Comparison of ENCODE assay signal across 1 cellular context in genomic region chr1:244665771-244666217, GRCh38.
A peak's percentile ranks its signal among the peaks of the same experiment; 100 is the strongest.
TF ChIP-seq lines count a peak whose summit lies in the region.

No MANE protein-coding gene starts in this region.

TF ChIP-seq in HEK293, 187 proteins besides CTCF, POLR2A, EP300 and RAD21 (continued from another document and continues in another):
- no peak for TF ChIP-seq ZNF645 (tag by site-specific recombination; IDR thresholded peaks at IDR 0.05)
- no peak for TF ChIP-seq SCRT2 (tag by site-specific recombination; IDR thresholded peaks at IDR 0.05)
- TF ChIP-seq ZNF704 (tag by site-specific recombination; IDR thresholded peaks at IDR 0.05) = no peak
- TF ChIP-seq ZNF239 (tag by site-specific recombination; IDR thresholded peaks at IDR 0.05) = no peak
- peak; percentile 87 for TF ChIP-seq ZNF362 (tag by site-specific recombination; IDR thresholded peaks at IDR 0.05)
- TF ChIP-seq KLF10 (tag by site-specific recombination; IDR thresholded peaks at IDR 0.05) = peak; percentile 73; the same call in 1 of the 2 replicates
- TF ChIP-seq GLIS1 (tag by site-specific recombination; IDR thresholded peaks at IDR 0.05) = peak; percentile 73
- no peak for TF ChIP-seq ZFHX2 (tag by site-specific recombination; conservative IDR thresholded peaks at IDR 0.05)
- TF ChIP-seq ZNF433 (tag by site-specific recombination; IDR thresholded peaks at IDR 0.05; ENCODE audit: low read depth) = no peak
- no peak for TF ChIP-seq ZNF175 (tag by site-specific recombination; IDR thresholded peaks at IDR 0.05)
- peak; percentile 77; the same call in 1 of the 2 replicates for TF ChIP-seq ZNF558 (tag by site-specific recombination; IDR thresholded peaks at IDR 0.05)
- no peak for TF ChIP-seq ZNF354C (tag by site-specific recombination; IDR thresholded peaks at IDR 0.05; ENCODE audit: borderline replicate concordance, low read depth)
- no peak for TF ChIP-seq ZNF747 (tag by site-specific recombination; IDR thresholded peaks at IDR 0.05)
- no peak for TF ChIP-seq ZNF221 (tag by site-specific recombination; IDR thresholded peaks at IDR 0.05; ENCODE audit: borderline replicate concordance)
- TF ChIP-seq ZNF600 (tag by site-specific recombination; IDR thresholded peaks at IDR 0.05) = peak; percentile 97
- no peak for TF ChIP-seq SP2 (tag by site-specific recombination; IDR thresholded peaks at IDR 0.05)
- TF ChIP-seq ZNF10 (tag by site-specific recombination; IDR thresholded peaks at IDR 0.05) = peak; percentile 73; the same call in 1 of the 2 replicates
- TF ChIP-seq KLF17 (tag by site-specific recombination; IDR thresholded peaks at IDR 0.05) = peak; percentile 93
- peak; percentile 59; the same call in 1 of the 2 replicates for TF ChIP-seq ZBTB1 (tag by site-specific recombination; IDR thresholded peaks at IDR 0.05)
- no peak for TF ChIP-seq ZNF624 (tag by site-specific recombination; IDR thresholded peaks at IDR 0.05)
- no peak for TF ChIP-seq SCRT1 (tag by site-specific recombination; IDR thresholded peaks at IDR 0.05; ENCODE audit: borderline replicate concordance)
- no peak for TF ChIP-seq ZNF416 (tag by site-specific recombination; IDR thresholded peaks at IDR 0.05)
- no peak for TF ChIP-seq ZIC2 (tag by site-specific recombination; IDR thresholded peaks at IDR 0.05)
- TF ChIP-seq ZNF658 (tag by site-specific recombination; IDR thresholded peaks at IDR 0.05) = no peak
- 0 out of 2 replicates have a peak, but pooled peaks have one; percentile 26 for TF ChIP-seq ZNF335 (tag by site-specific recombination; conservative IDR thresholded peaks at IDR 0.05)
- TF ChIP-seq TRIM28 (IDR thresholded peaks at IDR 0.05; ENCODE audit: borderline replicate concordance, low read length) = peak; percentile 88; the same call in 1 of the 2 replicates
- no peak for TF ChIP-seq ZNF23 (tag by site-specific recombination; IDR thresholded peaks at IDR 0.05; ENCODE audit: borderline replicate concordance)
- TF ChIP-seq ZNF266 (tag by site-specific recombination; IDR thresholded peaks at IDR 0.05; ENCODE audit: low read depth) = no peak
- TF ChIP-seq ZBTB11 (tag by site-specific recombination; conservative IDR thresholded peaks at IDR 0.05; ENCODE audit: low read depth) = no peak
- no peak for TF ChIP-seq PRDM2 (tag by site-specific recombination; IDR thresholded peaks at IDR 0.05; ENCODE audit: borderline replicate concordance)
- TF ChIP-seq ZNF391 (tag by site-specific recombination; IDR thresholded peaks at IDR 0.05; ENCODE audit: borderline replicate concordance, low read depth) = peak; percentile 89; the same call in 1 of the 2 replicates
- TF ChIP-seq ZNF692 (tag by site-specific recombination; IDR thresholded peaks at IDR 0.05) = peak; percentile 66; the same call in 1 of the 2 replicates
- no peak for TF ChIP-seq ZNF169 (tag by site-specific recombination; IDR thresholded peaks at IDR 0.05)
- no peak for TF ChIP-seq ZNF121 (tag by site-specific recombination; IDR thresholded peaks at IDR 0.05)
- no peak for TF ChIP-seq ZNF26 (tag by site-specific recombination; IDR thresholded peaks at IDR 0.05)
- TF ChIP-seq MEIS1 (CRISPR knock-in tag; IDR thresholded peaks at IDR 0.05; ENCODE audit: borderline replicate concordance) = no peak
- TF ChIP-seq ZNF155 (tag by site-specific recombination; IDR thresholded peaks at IDR 0.05) = no peak
- no peak for TF ChIP-seq ZNF280C (tag by site-specific recombination; IDR thresholded peaks at IDR 0.05)
